ENCODE assay signal across 19 cellular contexts in genomic region chr6:63121166-63121565, GRCh38.
A peak's percentile ranks its signal among the peaks of the same experiment; 100 is the strongest.
DNase-seq lines count a peak whose midpoint lies in the region; ATAC-seq, FAIRE-seq and TF ChIP-seq lines count a peak whose summit lies in the region.
"Had no signal": no experiment of that assay in that cellular context is flagged by ENCODE, and none has a peak within 500 bp of the region (broad histone marks: within the 10 kb centered on the region; RNA-seq: fewer than 3 reads in every experiment).

No MANE protein-coding gene starts in this region.

- CTCF ChIA-PET in A549 (lab: Yijun Ruan, JAX) = no interaction called here

- POLR2A ChIA-PET in A549 (lab: Yijun Ruan, JAX) = no interaction called here

- H3K4me1 ChIP-seq in A549 = no peaks in the 10 kb centered on the region
- H3K4me1 ChIP-seq: heart right ventricle, right atrium auricular region, stomach had no signal

- TF ChIP-seq POLR2A in A549 (IDR thresholded peaks at IDR 0.05; ENCODE audit: low read length) (no peak), erythroblast (IDR thresholded peaks at IDR 0.05; ENCODE audit: low read length) (no peak)

- ATAC-seq in A549 = peak; percentile 70 to 73; a peak in 3 of 6 replicates
- ATAC-seq in GM18909 (IDR thresholded peaks at IDR 0.05; ENCODE audit: poor library complexity, unreplicated experiment) = peak; percentile 47
- ATAC-seq in GM21528 (IDR thresholded peaks at IDR 0.05; ENCODE audit: low FRiP score, unreplicated experiment) = no peak
- ATAC-seq: activated naive CD4-positive, alpha-beta T cell treated with anti-CD3 and anti-CD28 coated beads, Interleukin-2, amount 50 U/mL, for 72 hours; heart right ventricle had no signal

- H3K4me2 ChIP-seq in A549 = no peak overlapping the region

- DNase-seq in A549 (ENCODE audit: low read depth in 1 of 2, low spot score in 1 of 2) = peak in 1 of 2 experiments; percentile 12
- DNase-seq in NCI-H82 treated with DMSO at 0.1 percent for 48 hours (lab: John Stamatoyannopoulos, UW; ENCODE audit: unreplicated experiment) = peak; percentile 0
- no peak for DNase-seq in epithelial cell of proximal tubule (ENCODE audit: low read depth)
- DNase-seq in erythroblast (lab: John Stamatoyannopoulos, UW) = no peak
- DNase-seq in NCI-H1436 (lab: John Stamatoyannopoulos, UW) = no peak
- no peak for DNase-seq in HPDE6-E6E7 (ENCODE audit: extremely low spot score)
- DNase-seq: activated T-cell treated with anti-CD3 and anti-CD28 coated beads, Interleukin-2, amount 50 U/mL, for 24 hours; heart right ventricle; NCI-H1105 treated with DMSO at 0.1 percent for 48 hours; NCI-H2227 treated with DMSO at 0.1 percent for 48 hours; nucleus accumbens; SHP77 treated with DMSO at 0.1 percent for 48 hours; stomach; T-helper 9 cell had no signal

- H3K27ac ChIP-seq in A549 = no peak overlapping the region
- H3K27ac ChIP-seq: heart right ventricle, right atrium auricular region, stomach had no signal

- peak in 1 of 2 experiments; percentile 24; a peak in 1 of 5 replicates for TF ChIP-seq RAD21 in A549 (conservative IDR thresholded peaks at IDR 0.05 in 1 of 2, IDR thresholded peaks at IDR 0.05 in 1 of 2)

- no peak overlapping the region for H3K4me3 ChIP-seq in A549
- H3K4me3 ChIP-seq in epithelial cell of proximal tubule (ENCODE audit: low read depth, low read length) = no peak overlapping the region
- H3K4me3 ChIP-seq: heart right ventricle, right atrium auricular region, stomach had no signal

- H3K9me3 ChIP-seq in A549 = no peaks in the 10 kb centered on the region
- H3K9me3 ChIP-seq: heart right ventricle, right atrium auricular region, stomach had no signal

- TF ChIP-seq EP300 in A549 (IDR thresholded peaks at IDR 0.05) = no peak

- FAIRE-seq in A549 (lab: Jason Lieb, UNC) = no peak
- FAIRE-seq: urothelium cell line had no signal

- 3% methylated on average over 2 of the region's 2 CpGs for WGBS in A549 (ENCODE audit: missing lambda C conversion rate)

- TF ChIP-seq CTCF in A549 (IDR thresholded peaks at IDR 0.05) (no peak), epithelial cell of proximal tubule (conservative IDR thresholded peaks at IDR 0.05; ENCODE audit: low read depth, low read length) (peak; percentile 53)

TF ChIP-seq in A549, 52 proteins besides CTCF, POLR2A, EP300 and RAD21:
- TF ChIP-seq CEBPB (IDR thresholded peaks at IDR 0.05) (no peak), FOSL2 (IDR thresholded peaks at IDR 0.05) (no peak), FOSL2 (CRISPR knock-in tag; IDR thresholded peaks at IDR 0.05) (no peak), ZC3H11A (IDR thresholded peaks at IDR 0.05) (no peak), POLR2AphosphoS2 (conservative IDR thresholded peaks at IDR 0.05; ENCODE audit: low read length) (no peak)
